In the genomic region with DNA sequence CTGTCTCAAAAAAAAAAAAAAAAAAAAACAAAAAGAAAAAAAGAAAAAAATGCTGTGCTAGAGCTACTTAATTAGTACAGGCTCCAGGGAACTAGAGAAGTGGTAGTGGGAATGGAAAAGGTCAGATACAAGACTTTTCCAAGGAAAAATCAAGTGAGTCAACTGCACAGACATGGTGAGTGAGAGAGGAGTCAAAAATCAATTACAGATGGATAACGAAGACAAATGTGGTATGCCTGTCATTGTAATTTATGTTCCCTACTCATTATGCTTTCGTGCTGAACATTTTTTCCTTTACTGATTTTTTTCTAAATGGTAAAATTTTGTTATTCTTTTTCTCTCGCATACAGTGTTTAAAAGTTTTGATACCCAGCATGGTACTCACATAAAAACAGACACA, we compare ENCODE assay signal across 33 cellular contexts.
"Had no signal": no experiment of that assay in that cellular context is flagged by ENCODE, and none has a peak within 500 bp of the region (broad histone marks: within the 10 kb centered on the region; RNA-seq: fewer than 3 reads in every experiment).

No MANE protein-coding gene starts in this region.

- FAIRE-seq: colon, frontal cortex had no signal

- H3K36me3 ChIP-seq: adrenal gland, esophagus muscularis mucosa, WERI-Rb-1 had no signal

- H3K9me3 ChIP-seq: adrenal gland, body of pancreas, esophagus muscularis mucosa had no signal

- H3K4me1 ChIP-seq: adrenal gland had no signal

- H3K36me3 Mint-ChIP-seq: activated naive CD8-positive, alpha-beta T cell treated with anti-CD3 and anti-CD28 coated beads for 36 hours had no signal

- H3K9me3 Mint-ChIP-seq: activated B cell treated with CpG ODN at 0.5 μM for 24 hours; activated naive CD8-positive, alpha-beta T cell treated with anti-CD3 and anti-CD28 coated beads, Interleukin-2, amount 50 U/mL, for 24 hours; activated T-cell treated with anti-CD3 and anti-CD28 coated beads, Interleukin-2, amount 50 U/mL, for 4 hours; activated T-helper 17 cell treated with anti-CD3 and anti-CD28 coated beads, Interleukin-2, amount 50 U/mL, for 72 hours; effector memory CD8-positive, alpha-beta T cell; T-helper 2 cell treated with Interferon-gamma antibody and Interleukin-4, amounts not matched to agents 5 μg/mL and 100 μg/mL, for 36 hours had no signal

- H3K27ac ChIP-seq: adrenal gland, body of pancreas, WERI-Rb-1 had no signal

- H3K4me3 ChIP-seq: adrenal gland, body of pancreas, esophagus muscularis mucosa had no signal

- H3K27me3 ChIP-seq: adrenal gland, body of pancreas, esophagus muscularis mucosa had no signal

- ATAC-seq: activated CD4-positive, CD25-positive, alpha-beta regulatory T cell treated with anti-CD3 and anti-CD28 coated beads, Interleukin-2, amount 50 U/mL, for 24 hours; activated CD8-positive, alpha-beta T cell treated with anti-CD3 and anti-CD28 coated beads for 36 hours; activated naive CD8-positive, alpha-beta T cell treated with anti-CD3 and anti-CD28 coated beads, Interleukin-2, amount 50 U/mL, for 24 hours; activated T-cell treated with anti-CD3 and anti-CD28 coated beads, Interleukin-2, amount 50 U/mL, for 4 hours; activated T-helper 17 cell treated with anti-CD3 and anti-CD28 coated beads, Interleukin-2, amount 50 U/mL, for 72 hours; body of pancreas; effector memory CD8-positive, alpha-beta T cell had no signal

- H3K27ac Mint-ChIP-seq: activated B cell treated with CpG ODN at 0.5 μM for 24 hours; activated CD8-positive, alpha-beta T cell treated with anti-CD3 and anti-CD28 coated beads for 36 hours; activated naive CD8-positive, alpha-beta T cell treated with anti-CD3 and anti-CD28 coated beads for 36 hours; activated naive CD8-positive, alpha-beta T cell treated with anti-CD3 and anti-CD28 coated beads, Interleukin-2, amount 50 U/mL, for 24 hours; activated T-helper 17 cell treated with anti-CD3 and anti-CD28 coated beads, Interleukin-2, amount 50 U/mL, for 72 hours; effector memory CD8-positive, alpha-beta T cell; T-helper 2 cell treated with Interferon-gamma antibody and Interleukin-4, amounts not matched to agents 5 μg/mL and 100 μg/mL, for 36 hours had no signal

- DNase-seq: activated B cell treated with CpG ODN at 0.5 μM for 24 hours; activated CD4-positive, alpha-beta T cell treated with anti-CD3 and anti-CD28 coated beads for 48 hours; activated CD4-positive, alpha-beta T cell treated with anti-CD3 and anti-CD28 coated beads, Interleukin-2, amount 50 U/mL, for 1 hour; activated CD4-positive, alpha-beta T cell treated with anti-CD3 and anti-CD28 coated beads, Interleukin-2, amount 50 U/mL, for 48 hours; activated CD8-positive, alpha-beta memory T cell treated with anti-CD3 and anti-CD28 coated beads for 24 hours; activated CD8-positive, alpha-beta T cell treated with anti-CD3 and anti-CD28 coated beads for 36 hours; activated effector memory CD4-positive, alpha-beta T cell treated with Interleukin-2 at 50 U/mL for 16 hours; activated gamma-delta T cell treated with Interleukin-2 at 50 U/mL for 16 hours; activated naive CD4-positive, alpha-beta T cell treated with anti-CD3 and anti-CD28 coated beads, Interleukin-2, amount 50 U/mL, for 16 hours; activated naive CD4-positive, alpha-beta T cell treated with Interleukin-2 at 50 U/mL for 16 hours; activated naive CD8-positive, alpha-beta T cell treated with anti-CD3 and anti-CD28 coated beads for 36 hours; activated naive CD8-positive, alpha-beta T cell treated with anti-CD3 and anti-CD28 coated beads, Interleukin-2, amount 50 U/mL, for 24 hours; activated T-cell treated with anti-CD3 and anti-CD28 coated beads, Interleukin-2, amount 50 U/mL, for 4 hours; adrenal gland; amygdala; aorta; body of pancreas; caudate nucleus; cortex of kidney; dermis blood vessel endothelial cell; effector CD4-positive, alpha-beta T cell; effector memory CD8-positive, alpha-beta T cell; erythroblast; head of caudate nucleus; hippocampal formation; T1000; WERI-Rb-1 had no signal
